Comparison of ENCODE assay signal across 24 cellular contexts in the genomic region with DNA sequence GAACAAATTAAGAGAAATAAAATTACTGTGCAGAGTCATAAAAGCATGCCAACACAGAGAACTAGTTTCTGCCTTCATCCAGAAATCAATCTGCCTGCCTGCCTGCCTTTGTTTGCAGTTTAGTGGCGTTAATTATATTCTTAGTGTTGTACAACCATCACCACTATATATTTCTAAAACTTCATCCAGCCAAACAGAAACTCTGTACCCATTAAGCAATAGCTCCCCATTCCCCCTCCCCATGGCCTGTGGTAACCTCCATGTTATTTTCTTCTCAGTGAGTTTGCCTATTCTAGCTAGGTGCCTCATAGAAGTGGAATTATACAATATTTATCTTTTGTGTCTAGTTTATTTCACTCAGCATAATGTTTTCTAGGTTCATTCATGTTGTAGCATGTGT.
DNase-seq lines count a peak whose midpoint lies in the region; ATAC-seq and TF ChIP-seq lines count a peak whose summit lies in the region.
"Had no signal": no experiment of that assay in that cellular context is flagged by ENCODE, and none has a peak within 500 bp of the region (broad histone marks: within the 10 kb centered on the region; RNA-seq: fewer than 3 reads in every experiment).

No MANE protein-coding gene starts in this region.

- H3K4me1 Mint-ChIP-seq in natural killer cell treated with Interleukin-12 subunit alpha and Interleukin-12 subunit beta and Interleukin-15 and Interleukin-18, amount 100 ng/mL, for 72 hours (ENCODE audit: low read depth in 2 of 2) = peaks cover 24 to 26% of the 10 kb centered on the region in 2 donors
- H3K4me1 Mint-ChIP-seq in natural killer cell (peaks cover 11 to 46% of the 10 kb centered on the region in 2 donors), progenitor cell of endocrine pancreas (ENCODE audit: low read depth) (peaks cover 11% of the 10 kb centered on the region)
- H3K4me1 Mint-ChIP-seq in activated T-helper 2 cell treated with anti-CD3 and anti-CD28 coated beads, Interferon-gamma antibody, Interleukin-2, Interleukin-4, amounts not matched to agents 10 μg/mL and 5 μg/mL and 100 μg/mL, durations not matched to agents 14 hours and 24 hours and 36 hours (ENCODE audit: low read depth) = peaks cover 14% of the 10 kb centered on the region
- H3K4me1 Mint-ChIP-seq: CD4-positive, alpha-beta memory T cell; CD4-positive, CD25-positive, alpha-beta regulatory T cell had no signal

- H3K36me3 Mint-ChIP-seq in natural killer cell treated with Interleukin-12 subunit alpha and Interleukin-12 subunit beta and Interleukin-15 and Interleukin-18, amount 100 ng/mL, for 72 hours = no peaks in the 10 kb centered on the region
- no peaks in the 10 kb centered on the region for H3K36me3 Mint-ChIP-seq in natural killer cell
- H3K36me3 Mint-ChIP-seq in activated T-helper 2 cell treated with anti-CD3 and anti-CD28 coated beads, Interferon-gamma antibody, Interleukin-2, Interleukin-4, amounts not matched to agents 10 μg/mL and 5 μg/mL and 100 μg/mL, durations not matched to agents 14 hours and 24 hours and 36 hours (ENCODE audit: low read depth) = no peaks in the 10 kb centered on the region
- H3K36me3 Mint-ChIP-seq in progenitor cell of endocrine pancreas (ENCODE audit: insufficient read depth) = no peaks in the 10 kb centered on the region
- H3K36me3 Mint-ChIP-seq: CD14-positive monocyte; CD4-positive, alpha-beta memory T cell; CD4-positive, CD25-positive, alpha-beta regulatory T cell; CD8-positive, alpha-beta memory T cell had no signal

- no peaks in the 10 kb centered on the region for H3K36me3 ChIP-seq in BLaER1 treated with 17β-estradiol and CSF1 and Interleukin-3, amounts not matched to agents 10 nM and 100 nM
- H3K36me3 ChIP-seq in OCI-LY7 (ENCODE audit: insufficient read depth, low read length) = no peaks in the 10 kb centered on the region
- H3K36me3 ChIP-seq: BE2C had no signal

- H3K9me2 ChIP-seq in OCI-LY7 (ENCODE audit: insufficient read depth, low read length) = no peaks in the 10 kb centered on the region

- no peaks in the 10 kb centered on the region for H3K9me3 ChIP-seq in BLaER1 treated with 17β-estradiol and CSF1 and Interleukin-3, amounts not matched to agents 10 nM and 100 nM (replicated peaks in 1 of 11)
- H3K9me3 ChIP-seq in OCI-LY7 (ENCODE audit: low read length) = no peaks in the 10 kb centered on the region
- H3K9me3 ChIP-seq: BE2C had no signal

- no peak overlapping the region for H3K4me3 Mint-ChIP-seq in natural killer cell treated with Interleukin-12 subunit alpha and Interleukin-12 subunit beta and Interleukin-15 and Interleukin-18, amount 100 ng/mL, for 72 hours
- H3K4me3 Mint-ChIP-seq in natural killer cell = no peak overlapping the region
- no peak overlapping the region for H3K4me3 Mint-ChIP-seq in activated T-helper 2 cell treated with anti-CD3 and anti-CD28 coated beads, Interferon-gamma antibody, Interleukin-2, Interleukin-4, amounts not matched to agents 10 μg/mL and 5 μg/mL and 100 μg/mL, durations not matched to agents 14 hours and 24 hours and 36 hours (ENCODE audit: low read depth)
- no peak overlapping the region for H3K4me3 Mint-ChIP-seq in progenitor cell of endocrine pancreas (ENCODE audit: low read depth)
- H3K4me3 Mint-ChIP-seq: CD4-positive, alpha-beta memory T cell; CD4-positive, CD25-positive, alpha-beta regulatory T cell; CD8-positive, alpha-beta memory T cell had no signal

- no peak for ATAC-seq in natural killer cell treated with Interleukin-12 subunit alpha and Interleukin-12 subunit beta and Interleukin-15 and Interleukin-18, amount 100 ng/mL, for 72 hours
- no peak for ATAC-seq in natural killer cell
- ATAC-seq in HG02852 (IDR thresholded peaks at IDR 0.05; ENCODE audit: unreplicated experiment) = no peak

- peak overlapping the region; percentile 71 for H2AFZ ChIP-seq in OCI-LY7 (ENCODE audit: low read length)

- peak overlapping the region; percentile 29 to 59 for H3K27ac Mint-ChIP-seq in natural killer cell treated with Interleukin-12 subunit alpha and Interleukin-12 subunit beta and Interleukin-15 and Interleukin-18, amount 100 ng/mL, for 72 hours
- peak overlapping the region in 1 of 2 donors; percentile 77 for H3K27ac Mint-ChIP-seq in natural killer cell
- H3K27ac Mint-ChIP-seq in activated T-helper 2 cell treated with anti-CD3 and anti-CD28 coated beads, Interferon-gamma antibody, Interleukin-2, Interleukin-4, amounts not matched to agents 10 μg/mL and 5 μg/mL and 100 μg/mL, durations not matched to agents 14 hours and 24 hours and 36 hours = no peak overlapping the region
- no peak overlapping the region for H3K27ac Mint-ChIP-seq in progenitor cell of endocrine pancreas
- H3K27ac Mint-ChIP-seq: CD4-positive, alpha-beta memory T cell; CD4-positive, CD25-positive, alpha-beta regulatory T cell; CD8-positive, alpha-beta memory T cell had no signal

- H3K4me1 ChIP-seq in BLaER1 treated with 17β-estradiol and CSF1 and Interleukin-3, amounts not matched to agents 10 nM and 100 nM = peaks cover 15 to 24% (median 22%) of the 10 kb centered on the region in 10 experiments
- H3K4me1 ChIP-seq in OCI-LY7 (ENCODE audit: insufficient read depth, low read length, poor library complexity, severe bottlenecking) = peaks cover 12% of the 10 kb centered on the region
- H3K4me1 ChIP-seq: BE2C had no signal

- peak overlapping the region in 2 of 11 experiments; percentile 17 to 19; a peak in 1 of 22 replicates for H3K9ac ChIP-seq in BLaER1 treated with 17β-estradiol and CSF1 and Interleukin-3, amounts not matched to agents 10 nM and 100 nM

- no peaks in the 10 kb centered on the region for H3K27me3 ChIP-seq in BLaER1 treated with 17β-estradiol and CSF1 and Interleukin-3, amounts not matched to agents 10 nM and 100 nM
- H3K27me3 ChIP-seq: BE2C had no signal

- no peaks in the 10 kb centered on the region for H3K79me2 ChIP-seq in OCI-LY7 (ENCODE audit: insufficient read depth, low read depth, low read length)

- H3K4me3 ChIP-seq in BLaER1 treated with 17β-estradiol and CSF1 and Interleukin-3, amounts not matched to agents 10 nM and 100 nM = no peak overlapping the region
- no peak overlapping the region for H3K4me3 ChIP-seq in OCI-LY7 (ENCODE audit: low read depth, low read length, poor library complexity, severe bottlenecking)
- H3K4me3 ChIP-seq: GM12878 had no signal

- H3K4me2 ChIP-seq in BLaER1 treated with 17β-estradiol and CSF1 and Interleukin-3, amounts not matched to agents 10 nM and 100 nM = peak overlapping the region; percentile 58 to 83 (median 71); a peak in 21 of 22 replicates
- peak overlapping the region; percentile 31; the same call in 1 of the 2 replicates for H3K4me2 ChIP-seq in OCI-LY7 (ENCODE audit: low read length)

- H3K27me3 Mint-ChIP-seq in natural killer cell treated with Interleukin-12 subunit alpha and Interleukin-12 subunit beta and Interleukin-15 and Interleukin-18, amount 100 ng/mL, for 72 hours = peaks cover 0 to 3% of the 10 kb centered on the region in 2 donors
- H3K27me3 Mint-ChIP-seq in natural killer cell (ENCODE audit: low read depth in 2 of 2) = peaks cover 0 to 3% of the 10 kb centered on the region in 2 donors
- H3K27me3 Mint-ChIP-seq in activated T-helper 2 cell treated with anti-CD3 and anti-CD28 coated beads, Interferon-gamma antibody, Interleukin-2, Interleukin-4, amounts not matched to agents 10 μg/mL and 5 μg/mL and 100 μg/mL, durations not matched to agents 14 hours and 24 hours and 36 hours (ENCODE audit: low read depth) = peaks cover 7% of the 10 kb centered on the region
- peaks cover 10% of the 10 kb centered on the region for H3K27me3 Mint-ChIP-seq in progenitor cell of endocrine pancreas

- TF ChIP-seq CTCF in natural killer cell (IDR thresholded peaks at IDR 0.05) (no peak), OCI-LY7 (conservative IDR thresholded peaks at IDR 0.05; ENCODE audit: low read length) (no peak), progenitor cell of endocrine pancreas (IDR thresholded peaks at IDR 0.05; ENCODE audit: unreplicated experiment) (no peak)

- CTCF ChIA-PET in OCI-LY7 (lab: Charles Lee; ENCODE audit: unreplicated experiment) = no interaction called here

- POLR2A ChIA-PET in OCI-LY7 (lab: Charles Lee) = interaction anchor here (0.6 kb wide), 1 partner anchor 201 kb away, joined by 3 read pairs; no protein-coding TSS in a partner anchor

- no peaks in the 10 kb centered on the region for H3K9me3 Mint-ChIP-seq in natural killer cell treated with Interleukin-12 subunit alpha and Interleukin-12 subunit beta and Interleukin-15 and Interleukin-18, amount 100 ng/mL, for 72 hours
- H3K9me3 Mint-ChIP-seq in natural killer cell (no peaks in the 10 kb centered on the region), progenitor cell of endocrine pancreas (ENCODE audit: low read depth) (peaks cover 2% of the 10 kb centered on the region)
- H3K9me3 Mint-ChIP-seq in activated T-helper 2 cell treated with anti-CD3 and anti-CD28 coated beads, Interferon-gamma antibody, Interleukin-2, Interleukin-4, amounts not matched to agents 10 μg/mL and 5 μg/mL and 100 μg/mL, durations not matched to agents 14 hours and 24 hours and 36 hours = no peaks in the 10 kb centered on the region

- peak overlapping the region in 9 of 11 experiments; percentile 52 to 75 (median 60); a peak in 19 of 22 replicates for H3K27ac ChIP-seq in BLaER1 treated with 17β-estradiol and CSF1 and Interleukin-3, amounts not matched to agents 10 nM and 100 nM
- no peak overlapping the region for H3K27ac ChIP-seq in OCI-LY7 (ENCODE audit: low read depth, low read length, poor library complexity, severe bottlenecking)

- intact Hi-C loops in natural killer cell (cut with micrococcal nuclease) (no loop called here), OCI-LY7 (cut with micrococcal nuclease; ENCODE audit: unreplicated experiment) (no loop called here)
- intact Hi-C loops in activated T-helper 2 cell treated with anti-CD3 and anti-CD28 coated beads, Interferon-gamma antibody, Interleukin-2, Interleukin-4, amounts not matched to agents 10 μg/mL and 5 μg/mL and 100 μg/mL, durations not matched to agents 14 hours and 24 hours and 36 hours (cut with micrococcal nuclease) = no loop called here

- no peaks in the 10 kb centered on the region for H4K20me1 ChIP-seq in BLaER1 treated with 17β-estradiol and CSF1 and Interleukin-3, amounts not matched to agents 10 nM and 100 nM
- no peaks in the 10 kb centered on the region for H4K20me1 ChIP-seq in OCI-LY7 (ENCODE audit: insufficient read depth, low read length)

- no peak for DNase-seq in natural killer cell treated with Interleukin-12 subunit alpha and Interleukin-12 subunit beta and Interleukin-15 and Interleukin-18, amount 100 ng/mL, for 72 hours (ENCODE audit: low spot score)
- DNase-seq in natural killer cell (no peak), OCI-LY7 (ENCODE audit: low spot score) (no peak), progenitor cell of endocrine pancreas (ENCODE audit: low spot score, unreplicated experiment) (no peak)
- no peak for DNase-seq in activated T-helper 2 cell treated with anti-CD3 and anti-CD28 coated beads, Interferon-gamma antibody, Interleukin-2, Interleukin-4, amounts not matched to agents 10 μg/mL and 5 μg/mL and 100 μg/mL, durations not matched to agents 14 hours and 24 hours and 36 hours (ENCODE audit: low spot score)
- DNase-seq: 8988T; ACHN; BE2C; C1 segment of cervical spinal cord; CD4-positive, alpha-beta memory T cell; CD4-positive, CD25-positive, alpha-beta regulatory T cell; CD8-positive, alpha-beta memory T cell; COR-L47; DMS 273 treated with DMSO at 0.1 percent for 48 hours; DMS153; DMS53; DMS79; DND-41; EL; GDM1 had no signal

- BruUV-seq in OCI-LY7 (replicated peaks; lab: Mats Ljungman, UMichigan) = no TSS peak

Comparison
In these comparisons a context has a peak if more than half of its experiments do, and no peak if none do; other contexts are left out.
1. H3K27ac Mint-ChIP-seq: peak in natural killer cell treated with Interleukin-12 subunit alpha and Interleukin-12 subunit beta and Interleukin-15 and Interleukin-18, amount 100 ng/mL, for 72 hours (2 of 2); none in activated T-helper 2 cell treated with anti-CD3 and anti-CD28 coated beads, Interferon-gamma antibody, Interleukin-2, Interleukin-4, amounts not matched to agents 10 μg/mL and 5 μg/mL and 100 μg/mL, durations not matched to agents 14 hours and 24 hours and 36 hours (single experiment) and progenitor cell of endocrine pancreas (single experiment).